ENCODE assay signal across 21 cellular contexts in the genomic region with DNA sequence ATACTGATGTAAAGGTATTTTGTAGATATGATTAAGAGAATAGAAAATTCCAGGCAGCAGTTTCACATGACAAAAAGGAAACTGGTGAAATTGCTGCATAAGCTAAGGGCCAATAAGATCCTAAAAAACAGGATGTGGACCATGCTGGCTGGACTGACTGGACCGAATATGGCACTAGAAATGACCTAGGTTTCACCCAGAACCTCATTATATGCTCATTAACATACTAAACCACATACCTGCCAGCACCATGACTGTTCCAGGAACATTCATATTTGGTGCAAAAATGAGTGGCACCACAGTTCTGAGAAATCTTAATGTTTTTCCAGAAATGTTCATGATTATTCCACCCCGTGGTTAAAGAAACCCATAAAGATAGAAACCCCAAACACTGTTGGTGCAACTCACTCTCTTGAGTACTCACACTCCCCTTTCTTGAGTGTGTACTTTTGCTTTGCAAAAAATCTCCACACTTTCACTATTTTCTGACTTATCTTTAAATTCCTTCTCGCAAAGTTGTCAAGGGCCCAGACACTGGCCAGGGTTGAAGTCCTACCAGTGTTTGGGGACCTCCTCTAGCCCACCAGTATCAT.
DNase-seq lines count a peak whose midpoint lies in the region; ATAC-seq and TF ChIP-seq lines count a peak whose summit lies in the region.
"Had no signal": no experiment of that assay in that cellular context is flagged by ENCODE, and none has a peak within 500 bp of the region (broad histone marks: within the 10 kb centered on the region; RNA-seq: fewer than 3 reads in every experiment).

No MANE protein-coding gene starts in this region.

- ATAC-seq in activated T-cell treated with anti-CD3 and anti-CD28 coated beads, Interleukin-2, amount 50 U/mL, for 72 hours (replicated peaks in 1 of 2) = peak; percentile 86 to 87
- no peak for ATAC-seq in HG03521 (IDR thresholded peaks at IDR 0.05; ENCODE audit: unreplicated experiment)
- ATAC-seq: PC-3 had no signal

- H3K27ac Mint-ChIP-seq in activated CD4-positive, alpha-beta T cell treated with anti-CD3 and anti-CD28 coated beads, Interleukin-2, amount 10 ng/mL, durations not matched to agents 7 days and 5 days = no peak overlapping the region
- peak overlapping the region; percentile 88 for H3K27ac Mint-ChIP-seq in activated T-cell treated with anti-CD3 and anti-CD28 coated beads, Interleukin-2, amount 50 U/mL, for 72 hours
- H3K27ac Mint-ChIP-seq: IgD-negative memory B cell had no signal

- H3K9me3 ChIP-seq in neutrophil = no peaks in the 10 kb centered on the region

- H3K27ac ChIP-seq in neutrophil = peak overlapping the region; percentile 63
- H3K27ac ChIP-seq: HL-60, KMS-11 had no signal

- H3K36me3 Mint-ChIP-seq in activated CD4-positive, alpha-beta T cell treated with anti-CD3 and anti-CD28 coated beads, Interleukin-2, amount 10 ng/mL, durations not matched to agents 7 days and 5 days (ENCODE audit: low read depth) = peaks cover 3% of the 10 kb centered on the region
- peaks cover 8 to 11% of the 10 kb centered on the region in 2 donors for H3K36me3 Mint-ChIP-seq in activated T-cell treated with anti-CD3 and anti-CD28 coated beads, Interleukin-2, amount 50 U/mL, for 72 hours (ENCODE audit: insufficient read depth in 2 of 2)
- H3K36me3 Mint-ChIP-seq: IgD-negative memory B cell had no signal

- peaks cover 42 to 44% of the 10 kb centered on the region in 2 experiments for H3K4me1 ChIP-seq in neutrophil (ENCODE audit: control insufficient read depth in 1 of 2, insufficient read depth in 1 of 2, low read depth in 1 of 2, low read length in 1 of 2)

- H3K36me3 ChIP-seq in neutrophil = no peaks in the 10 kb centered on the region

- H3K4me1 Mint-ChIP-seq in activated CD4-positive, alpha-beta T cell treated with anti-CD3 and anti-CD28 coated beads, Interleukin-2, amount 10 ng/mL, durations not matched to agents 7 days and 5 days = peaks cover 7% of the 10 kb centered on the region
- peaks cover 19% of the 10 kb centered on the region for H3K4me1 Mint-ChIP-seq in activated T-cell treated with anti-CD3 and anti-CD28 coated beads, Interleukin-2, amount 50 U/mL, for 72 hours (ENCODE audit: low read depth)
- H3K4me1 Mint-ChIP-seq: IgD-negative memory B cell had no signal

- H3K4me3 Mint-ChIP-seq in activated CD4-positive, alpha-beta T cell treated with anti-CD3 and anti-CD28 coated beads, Interleukin-2, amount 10 ng/mL, durations not matched to agents 7 days and 5 days = no peak overlapping the region
- peak overlapping the region; percentile 11 to 73 for H3K4me3 Mint-ChIP-seq in activated T-cell treated with anti-CD3 and anti-CD28 coated beads, Interleukin-2, amount 50 U/mL, for 72 hours
- H3K4me3 Mint-ChIP-seq: IgD-negative memory B cell had no signal

- CTCF ChIA-PET in activated CD4-positive, alpha-beta T cell treated with anti-CD3 and anti-CD28 coated beads, Interleukin-2, amount 10 ng/mL, durations not matched to agents 7 days and 5 days (lab: Charles Lee) = no interaction called here

- no peak overlapping the region for H3K4me3 ChIP-seq in neutrophil (ENCODE audit: low read depth in 1 of 2, low read length in 1 of 2)

- no peaks in the 10 kb centered on the region for H3K27me3 ChIP-seq in neutrophil

- POLR2A ChIA-PET in activated CD4-positive, alpha-beta T cell treated with anti-CD3 and anti-CD28 coated beads, Interleukin-2, amount 10 ng/mL, durations not matched to agents 7 days and 5 days (lab: Charles Lee) = no interaction called here

- peaks cover 3% of the 10 kb centered on the region for H3K9me3 Mint-ChIP-seq in activated CD4-positive, alpha-beta T cell treated with anti-CD3 and anti-CD28 coated beads, Interleukin-2, amount 10 ng/mL, durations not matched to agents 7 days and 5 days
- peaks cover 8 to 15% of the 10 kb centered on the region in 2 donors for H3K9me3 Mint-ChIP-seq in activated T-cell treated with anti-CD3 and anti-CD28 coated beads, Interleukin-2, amount 50 U/mL, for 72 hours

- H3K27me3 Mint-ChIP-seq in activated CD4-positive, alpha-beta T cell treated with anti-CD3 and anti-CD28 coated beads, Interleukin-2, amount 10 ng/mL, durations not matched to agents 7 days and 5 days = no peaks in the 10 kb centered on the region
- H3K27me3 Mint-ChIP-seq in activated T-cell treated with anti-CD3 and anti-CD28 coated beads, Interleukin-2, amount 50 U/mL, for 72 hours (ENCODE audit: low read depth) = peaks cover 3% of the 10 kb centered on the region
- H3K27me3 Mint-ChIP-seq: IgD-negative memory B cell had no signal

- DNase-seq in activated CD4-positive, alpha-beta T cell treated with anti-CD3 and anti-CD28 coated beads for 48 hours = peak; percentile 13
- DNase-seq in activated CD4-positive, alpha-beta T cell treated with anti-CD3 and anti-CD28 coated beads, Interleukin-2, amount 10 ng/mL, durations not matched to agents 7 days and 5 days = no peak
- peak; percentile 17 to 22 for DNase-seq in activated T-cell treated with anti-CD3 and anti-CD28 coated beads, Interleukin-2, amount 50 U/mL, for 72 hours
- no peak for DNase-seq in activated T-cell treated with anti-CD3 and anti-CD28 coated beads, Interleukin-2, amount 50 U/mL, for 1 hour
- DNase-seq in OCI-M1 (lab: John Stamatoyannopoulos, UW) = peak; percentile 21
- DNase-seq in stimulated activated naive CD4-positive, alpha-beta T cell treated with Interleukin-2 at 50 U/mL for 16 hours (lab: John Stamatoyannopoulos, UW) = no peak
- DNase-seq: Calu3, DMS79 treated with DMSO at 0.1 percent for 48 hours, GF-D8, HCEC 1CT, MM.1S, NCI-H2029, NCI-H446, NCI-H524 treated with DMSO at 0.1 percent for 48 hours, NCI-H774, PC-3 had no signal

- TF ChIP-seq CTCF in neutrophil (IDR thresholded peaks at IDR 0.05) = no peak

Comparison
In these comparisons a context has a peak if more than half of its experiments do, and no peak if none do; other contexts are left out.
1. DNase-seq: peak in activated CD4-positive, alpha-beta T cell treated with anti-CD3 and anti-CD28 coated beads for 48 hours (single experiment), activated T-cell treated with anti-CD3 and anti-CD28 coated beads, Interleukin-2, amount 50 U/mL, for 72 hours (2 of 2) and OCI-M1 (single experiment); none in activated CD4-positive, alpha-beta T cell treated with anti-CD3 and anti-CD28 coated beads, Interleukin-2, amount 10 ng/mL, durations not matched to agents 7 days and 5 days (single experiment), activated T-cell treated with anti-CD3 and anti-CD28 coated beads, Interleukin-2, amount 50 U/mL, for 1 hour (single experiment) and stimulated activated naive CD4-positive, alpha-beta T cell treated with Interleukin-2 at 50 U/mL for 16 hours (single experiment).